In the genomic region with DNA sequence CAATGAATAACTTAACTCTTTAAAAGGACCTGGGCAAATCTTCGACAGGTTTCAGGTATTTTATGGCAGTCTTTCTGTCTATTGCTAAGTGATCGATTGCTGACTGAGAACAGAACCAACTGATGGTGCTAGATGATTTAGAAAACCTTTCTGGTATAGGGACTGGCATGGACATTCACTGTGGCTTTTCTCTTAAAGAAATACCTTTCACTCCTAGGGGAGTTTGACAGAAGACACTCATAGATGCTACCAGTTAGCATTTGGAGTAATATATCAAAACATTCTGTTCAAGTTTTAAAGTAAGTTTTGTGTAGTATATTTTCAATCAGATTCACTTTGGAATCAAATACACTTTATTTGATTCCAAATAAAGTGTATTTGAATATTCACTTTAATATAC, we compare ENCODE assay signal across 13 cellular contexts. TPM values are rescaled to one million over a fixed set of nuclear protein-coding genes. Genes with fewer than 3 reads are reported as not detected.
DNase-seq lines count a peak whose midpoint lies in the region; ATAC-seq and TF ChIP-seq lines count a peak whose summit lies in the region.
"Had no signal": no experiment of that assay in that cellular context is flagged by ENCODE, and none has a peak within 500 bp of the region (broad histone marks: within the 10 kb centered on the region; RNA-seq: fewer than 3 reads in every experiment).

No MANE protein-coding gene starts in this region.

- intact Hi-C loops in PC-3 (cut with micrococcal nuclease): loop anchor here (1.0 to 2.0 kb wide), 6 partner anchors 10 to 191 kb away; no protein-coding TSS in a partner anchor
- intact Hi-C loops in ovary (cut with DNase I): loop anchor here in 2 of 4 donors (2.0 to 10.0 kb wide), 3 partner anchors 105 to 193 kb away; no protein-coding TSS in a partner anchor

- peaks cover 28% of the 10 kb centered on the region for H3K4me1 ChIP-seq in ACC112 (ENCODE audit: control insufficient read depth, insufficient read depth, low read length, unreplicated experiment)
- peaks cover 36% of the 10 kb centered on the region for H3K4me1 ChIP-seq in PC-3 (ENCODE audit: insufficient read depth, low read length)
- H3K4me1 ChIP-seq in fibroblast of lung (ENCODE audit: control insufficient read depth, extremely low read depth, insufficient read depth, low read length): peaks cover 3% of the 10 kb centered on the region
- peaks cover 7% of the 10 kb centered on the region for H3K4me1 ChIP-seq in ovary (ENCODE audit: insufficient read depth)
- H3K4me1 ChIP-seq in osteoblast (ENCODE audit: insufficient read depth, low read length): no peaks in the 10 kb centered on the region

- TF ChIP-seq CTCF in PC-3 (conservative IDR thresholded peaks at IDR 0.05; ENCODE audit: low read depth, low read length): no peak
- no peak for TF ChIP-seq CTCF in fibroblast of lung (conservative IDR thresholded peaks at IDR 0.05 in 1 of 2, IDR thresholded peaks at IDR 0.05 in 1 of 2; ENCODE audit: low read depth in 1 of 2, low read length in 2 of 2)
- TF ChIP-seq CTCF in ovary (IDR thresholded peaks at IDR 0.05): no peak
- no peak for TF ChIP-seq CTCF in osteoblast (IDR thresholded peaks at IDR 0.05; ENCODE audit: extremely low read depth, low read depth, low read length)
- TF ChIP-seq CTCF in GM13976 (IDR thresholded peaks at IDR 0.05; ENCODE audit: borderline replicate concordance, control extremely low read depth, extremely low read depth, insufficient read depth, missing control alignments): no peak

- H3F3A ChIP-seq in PC-3 (ENCODE audit: low read length, unreplicated experiment): peaks cover 7% of the 10 kb centered on the region

- peak overlapping the region; percentile 61 for H3K27ac ChIP-seq in ACC112 (ENCODE audit: low read depth, low read length)
- H3K27ac ChIP-seq in PC-3 (ENCODE audit: low read length): peak overlapping the region; percentile 78
- no peak overlapping the region for H3K27ac ChIP-seq in fibroblast of lung (ENCODE audit: insufficient read depth, low read length)
- H3K27ac ChIP-seq in ovary: peak overlapping the region in 1 of 2 donors; percentile 77
- no peak overlapping the region for H3K27ac ChIP-seq in osteoblast (ENCODE audit: low read depth, low read length)
- H3K27ac ChIP-seq: neutrophil had no signal

- no peak for DNase-seq in PC-3
- no peak for DNase-seq in fibroblast of lung (ENCODE audit: low read depth in 2 of 2)
- DNase-seq in ovary: no peak
- DNase-seq in NCI-H2196 (lab: John Stamatoyannopoulos, UW; ENCODE audit: unreplicated experiment): no peak
- no peak for DNase-seq in osteoblast (ENCODE audit: insufficient read length, low spot score, missing footprints)
- DNase-seq in GM13976 (ENCODE audit: low spot score): no peak
- DNase-seq: activated B cell treated with CpG ODN at 0.5 μM for 24 hours; AML-193; amniotic stem cell; effector CD4-positive, alpha-beta T cell had no signal

- H3K9ac ChIP-seq in PC-3 (ENCODE audit: low read length) (peak overlapping the region; percentile 87), fibroblast of lung (ENCODE audit: insufficient read depth, low read length) (no peak overlapping the region)

- H3K9me3 ChIP-seq in PC-3 (ENCODE audit: low read length): no peaks in the 10 kb centered on the region
- no peaks in the 10 kb centered on the region for H3K9me3 ChIP-seq in fibroblast of lung (ENCODE audit: control insufficient read depth, insufficient read depth, low read depth, low read length)
- H3K9me3 ChIP-seq in ovary: no peaks in the 10 kb centered on the region
- no peaks in the 10 kb centered on the region for H3K9me3 ChIP-seq in osteoblast (ENCODE audit: low read depth, low read length)
- H3K9me3 ChIP-seq: neutrophil had no signal

- H3K9me2 ChIP-seq in PC-3 (replicated peaks; ENCODE audit: low read length): no peaks in the 10 kb centered on the region

- BruUV-seq in PC-3 (replicated peaks; lab: Mats Ljungman, UMichigan): no TSS peak

- H3K79me2 ChIP-seq in ACC112 (ENCODE audit: control insufficient read depth, insufficient read depth, low read length, unreplicated experiment) (peaks cover 58% of the 10 kb centered on the region), PC-3 (ENCODE audit: low read length) (peaks cover 75% of the 10 kb centered on the region), fibroblast of lung (ENCODE audit: control insufficient read depth, insufficient read depth, low read length) (peaks cover 6% of the 10 kb centered on the region), osteoblast (ENCODE audit: insufficient read depth, low read length) (peaks cover 2% of the 10 kb centered on the region)

- ATAC-seq in PC-3 (no peak), GM18517 (IDR thresholded peaks at IDR 0.05; ENCODE audit: unreplicated experiment) (no peak)

- CTCF ChIA-PET in PC-3 (lab: Charles Lee): no interaction called here

- in situ Hi-C loops in GM13976 (cut with MboI; ENCODE audit: low sequenced_read_pairs, unreplicated experiment): no loop called here

- peak overlapping the region; percentile 87 for H3K4me2 ChIP-seq in PC-3 (ENCODE audit: low read length)
- peak overlapping the region; percentile 68 for H3K4me2 ChIP-seq in fibroblast of lung (ENCODE audit: extremely low read depth, insufficient read depth, low read length)
- no peak overlapping the region for H3K4me2 ChIP-seq in osteoblast (ENCODE audit: insufficient read depth, low read length)

- no peaks in the 10 kb centered on the region for H3K27me3 ChIP-seq in ACC112 (ENCODE audit: insufficient read depth, low read length)
- no peaks in the 10 kb centered on the region for H3K27me3 ChIP-seq in PC-3 (ENCODE audit: low read length)
- no peaks in the 10 kb centered on the region for H3K27me3 ChIP-seq in fibroblast of lung (ENCODE audit: control insufficient read depth, insufficient read depth, low read length)
- no peaks in the 10 kb centered on the region for H3K27me3 ChIP-seq in ovary
- peaks cover 7% of the 10 kb centered on the region for H3K27me3 ChIP-seq in osteoblast (ENCODE audit: insufficient read depth, low read length)

- H2AFZ ChIP-seq in ACC112 (ENCODE audit: low read length, unreplicated experiment) (no peak overlapping the region), PC-3 (ENCODE audit: low read length) (no peak overlapping the region), fibroblast of lung (ENCODE audit: low read length) (no peak overlapping the region), osteoblast (ENCODE audit: low read length) (no peak overlapping the region)

- POLR2A ChIA-PET in PC-3 (lab: Charles Lee; ENCODE audit: unreplicated experiment): no interaction called here

- peaks cover 48% of the 10 kb centered on the region for H4K20me1 ChIP-seq in PC-3 (ENCODE audit: low read length)
- no peaks in the 10 kb centered on the region for H4K20me1 ChIP-seq in fibroblast of lung (ENCODE audit: control insufficient read depth, extremely low read depth, insufficient read depth, low read length)
- H4K20me1 ChIP-seq in osteoblast (ENCODE audit: insufficient read depth, low read length): no peaks in the 10 kb centered on the region

- H3K4me3 ChIP-seq in ACC112 (ENCODE audit: low read depth, low read length): peak overlapping the region; percentile 99
- H3K4me3 ChIP-seq in PC-3 (ENCODE audit: low read length): peak overlapping the region; percentile 74
- H3K4me3 ChIP-seq in fibroblast of lung (replicated peaks in 1 of 4; ENCODE audit: control extremely low read depth in 1 of 4, insufficient read depth in 1 of 4, low read depth in 3 of 4, low read length in 4 of 4): peak overlapping the region in 3 of 4 experiments; percentile 72 to 96 (median 80)
- H3K4me3 ChIP-seq in ovary: peak overlapping the region; percentile 75
- no peak overlapping the region for H3K4me3 ChIP-seq in osteoblast (ENCODE audit: insufficient read depth, low read length)

- no peak for TF ChIP-seq EP300 in ovary (IDR thresholded peaks at IDR 0.05)

- H3K36me3 ChIP-seq in ACC112 (ENCODE audit: insufficient read depth, low read length) (no peaks in the 10 kb centered on the region), PC-3 (ENCODE audit: low read depth, low read length) (peaks cover 40% of the 10 kb centered on the region), fibroblast of lung (ENCODE audit: control insufficient read depth, insufficient read depth, low read length) (no peaks in the 10 kb centered on the region), ovary (no peaks in the 10 kb centered on the region), osteoblast (ENCODE audit: insufficient read depth, low read length) (no peaks in the 10 kb centered on the region)
- H3K36me3 ChIP-seq: neutrophil had no signal

- WGBS in ovary, 3 donors: 32 to 54% (median 53%) methylated on average over 2 of the region's 2 CpGs

- TF ChIP-seq POLR2A in ovary (IDR thresholded peaks at IDR 0.05): no peak

RNA-seq across cellular contexts. Expression of gene PPARG, which starts 0.7 kb away (rescaled TPM):
- total RNA-seq in PC-3 (2014; rRNA removed) (208 and 250 TPM in 2 replicates), fibroblast of lung (14.9 and 42.8 TPM in 2 replicates), ovary (10 to 100 TPM; 12.8 to 53.6 (median 32.4) TPM), osteoblast (7.2 and 9.4 TPM in 2 replicates)
- polyA plus RNA-seq in fibroblast of lung (32.8 and 37.2 TPM in 2 replicates), ovary (10 to 100 TPM; 28.6 to 41.4 TPM)
- polyA plus RNA-seq in fibroblast of lung (2012): 25.0 and 25.7 TPM in 2 replicates
- polyA minus RNA-seq in fibroblast of lung (ENCODE audit: low replicate concordance): 8.7 and 24.8 TPM in 2 replicates
- total RNA-seq: activated B cell treated with CpG ODN at 0.5 μM for 24 hours had no signal

Comparison
In these comparisons a context has a peak if more than half of its experiments do, and no peak if none do; other contexts are left out.
1. H3K27ac ChIP-seq: peak in ACC112 (single experiment) and PC-3 (single experiment); none in fibroblast of lung (single experiment) and osteoblast (single experiment).